In genomic region chr22:27810566-27810965, GRCh38 we compare ENCODE assay signal across 10 cellular contexts. TPM values are rescaled to one million over a fixed set of nuclear protein-coding genes. Genes with fewer than 3 reads are reported as not detected.
DNase-seq lines count a peak whose midpoint lies in the region; ATAC-seq and TF ChIP-seq lines count a peak whose summit lies in the region.
"Had no signal": no experiment of that assay in that cellular context is flagged by ENCODE, and none has a peak within 500 bp of the region (broad histone marks: within the 10 kb centered on the region; RNA-seq: fewer than 3 reads in every experiment).

No MANE protein-coding gene starts in this region.

- H3K18ac ChIP-seq in neuronal stem cell (ENCODE audit: low read length): peak overlapping the region; percentile 83

- H3K27me3 ChIP-seq in neuronal stem cell (ENCODE audit: control insufficient read depth in 3 of 3, insufficient read depth in 3 of 3, low read depth in 1 of 3, low read length in 3 of 3): no peaks in the 10 kb centered on the region

- H3K36me3 ChIP-seq in neuronal stem cell (replicated peaks in 1 of 2; ENCODE audit: control insufficient read depth in 2 of 2, insufficient read depth in 2 of 2, low read length in 2 of 2): no peaks in the 10 kb centered on the region

- no peaks in the 10 kb centered on the region for H3K4me1 Mint-ChIP-seq in stimulated activated naive CD8-positive, alpha-beta T cell treated with anti-CD3 and anti-CD28 coated beads, Interleukin-15, amount 100 ng/mL, for 72 hours
- H3K4me1 Mint-ChIP-seq: activated naive CD4-positive, alpha-beta T cell treated with anti-CD3 and anti-CD28 coated beads, Interleukin-2, amount 10 ng/mL, durations not matched to agents 7 days and 5 days had no signal

- no peak overlapping the region for H2BK120ac ChIP-seq in neuronal stem cell (ENCODE audit: low read depth, low read length)

- H3K9me3 Mint-ChIP-seq in stimulated activated naive CD8-positive, alpha-beta T cell treated with anti-CD3 and anti-CD28 coated beads, Interleukin-15, amount 100 ng/mL, for 72 hours: no peaks in the 10 kb centered on the region
- H3K9me3 Mint-ChIP-seq: activated naive CD4-positive, alpha-beta T cell treated with anti-CD3 and anti-CD28 coated beads, Interleukin-2, amount 10 ng/mL, durations not matched to agents 7 days and 5 days had no signal

- peak overlapping the region; percentile 56 for H2BK5ac ChIP-seq in neuronal stem cell (ENCODE audit: low read length)

- peaks cover 12% of the 10 kb centered on the region for H3K27me3 Mint-ChIP-seq in stimulated activated naive CD8-positive, alpha-beta T cell treated with anti-CD3 and anti-CD28 coated beads, Interleukin-15, amount 100 ng/mL, for 72 hours

- H2AFZ ChIP-seq in neuronal stem cell (ENCODE audit: low read length): peak overlapping the region; percentile 25

- no peak overlapping the region for H4K91ac ChIP-seq in neuronal stem cell (ENCODE audit: low read depth, low read length, poor library complexity)

- no CpG with 5 or more reads among the region's 16 CpGs for WGBS in neuronal stem cell (ENCODE audit: extremely low coverage in 2 of 2, insufficient read length in 2 of 2, insufficient replicate concordance in 1 of 2), 2 donors

- H3K27ac Mint-ChIP-seq in stimulated activated naive CD8-positive, alpha-beta T cell treated with anti-CD3 and anti-CD28 coated beads, Interleukin-15, amount 100 ng/mL, for 72 hours: no peak overlapping the region
- H3K27ac Mint-ChIP-seq: activated naive CD4-positive, alpha-beta T cell treated with anti-CD3 and anti-CD28 coated beads, Interleukin-2, amount 10 ng/mL, durations not matched to agents 7 days and 5 days had no signal

- no peak for TF ChIP-seq CTCF in fibroblast of villous mesenchyme (IDR thresholded peaks at IDR 0.05; ENCODE audit: insufficient read depth, low read depth, low read length)

- H4K8ac ChIP-seq in neuronal stem cell (ENCODE audit: low read depth, low read length): no peak overlapping the region

- H3K9ac ChIP-seq in neuronal stem cell (ENCODE audit: low read depth, low read length, poor library complexity): peak overlapping the region; percentile 44

- no peak overlapping the region for H3K27ac ChIP-seq in neuronal stem cell (replicated peaks; ENCODE audit: low read length)

- no peak overlapping the region for H3K4ac ChIP-seq in neuronal stem cell (ENCODE audit: low read length)

- H3K4me2 ChIP-seq in neuronal stem cell (ENCODE audit: insufficient read depth, low read length, poor library complexity, severe bottlenecking): no peak overlapping the region

- ATAC-seq in GM18868 (IDR thresholded peaks at IDR 0.05; ENCODE audit: unreplicated experiment): no peak
- no peak for ATAC-seq in stimulated activated naive CD8-positive, alpha-beta T cell treated with anti-CD3 and anti-CD28 coated beads, Interleukin-15, amount 100 ng/mL, for 72 hours

- H3K23ac ChIP-seq in neuronal stem cell (ENCODE audit: low read depth, low read length, poor library complexity): peak overlapping the region; percentile 46

- H2BK15ac ChIP-seq in neuronal stem cell (ENCODE audit: low read length): peak overlapping the region; percentile 91

- peaks cover 1% of the 10 kb centered on the region for H3K79me1 ChIP-seq in neuronal stem cell (ENCODE audit: low read depth, low read length)

- H2AK5ac ChIP-seq in neuronal stem cell (ENCODE audit: low read depth, low read length): peak overlapping the region; percentile 72

- no peak overlapping the region for H2BK12ac ChIP-seq in neuronal stem cell (ENCODE audit: low read length)

- peaks cover 8 to 19% of the 10 kb centered on the region in 2 donors for H3K4me1 ChIP-seq in neuronal stem cell (ENCODE audit: control insufficient read depth in 2 of 2, insufficient read depth in 1 of 2, low read depth in 1 of 2, low read length in 2 of 2)

- H3K4me3 ChIP-seq in fibroblast of villous mesenchyme (ENCODE audit: low read depth, low read length): no peak overlapping the region
- H3K4me3 ChIP-seq in neuronal stem cell (ENCODE audit: low read length in 2 of 2): no peak overlapping the region

- peak; percentile 86 for DNase-seq in AG20443 (ENCODE audit: low spot score)
- DNase-seq in NCI-H345 treated with DMSO at 0.1 percent for 48 hours (lab: John Stamatoyannopoulos, UW; ENCODE audit: unreplicated experiment): peak; percentile 11
- peak; percentile 45 for DNase-seq in fibroblast of villous mesenchyme (ENCODE audit: low read depth)
- no peak for DNase-seq in neuronal stem cell (ENCODE audit: low spot score)
- no peak for DNase-seq in SKM-1 treated with dmso at 0.1 percent for 144 hours (lab: John Stamatoyannopoulos, UW; ENCODE audit: unreplicated experiment)
- DNase-seq in stimulated activated naive CD8-positive, alpha-beta T cell treated with anti-CD3 and anti-CD28 coated beads, Interleukin-15, amount 100 ng/mL, for 72 hours: no peak
- no peak for DNase-seq in retina
- DNase-seq: activated naive CD4-positive, alpha-beta T cell treated with anti-CD3 and anti-CD28 coated beads, Interleukin-2, amount 10 ng/mL, durations not matched to agents 7 days and 5 days; NCI-H1436 had no signal

- H3K4me3 Mint-ChIP-seq in stimulated activated naive CD8-positive, alpha-beta T cell treated with anti-CD3 and anti-CD28 coated beads, Interleukin-15, amount 100 ng/mL, for 72 hours: no peak overlapping the region
- H3K4me3 Mint-ChIP-seq: activated naive CD4-positive, alpha-beta T cell treated with anti-CD3 and anti-CD28 coated beads, Interleukin-2, amount 10 ng/mL, durations not matched to agents 7 days and 5 days had no signal

- H3K9me3 ChIP-seq in neuronal stem cell (replicated peaks in 1 of 2; ENCODE audit: control insufficient read depth in 2 of 2, insufficient read depth in 1 of 2, low read depth in 1 of 2, low read length in 2 of 2): no peaks in the 10 kb centered on the region

- H3K14ac ChIP-seq in neuronal stem cell (ENCODE audit: low read length): no peak overlapping the region

RNA-seq across cellular contexts. Expression of gene MN1, which starts 9.0 kb away (rescaled TPM):
- total RNA-seq in fibroblast of villous mesenchyme: 0.86 and 3.9 TPM in 2 replicates
- 18.7 TPM for polyA plus RNA-seq in neuronal stem cell (2013, experiment 1 of 2)
- polyA plus RNA-seq in neuronal stem cell (2013, experiment 2 of 2): 21.3 TPM

Comparison
In these comparisons a context has a peak if more than half of its experiments do, and no peak if none do; other contexts are left out.
1. DNase-seq: peak in AG20443 (single experiment), NCI-H345 treated with DMSO at 0.1 percent for 48 hours (single experiment) and fibroblast of villous mesenchyme (single experiment); none in neuronal stem cell (single experiment), SKM-1 treated with dmso at 0.1 percent for 144 hours (single experiment), stimulated activated naive CD8-positive, alpha-beta T cell treated with anti-CD3 and anti-CD28 coated beads, Interleukin-15, amount 100 ng/mL, for 72 hours (0 of 2) and retina (single experiment).